2 cellular contexts compared by ENCODE assay signal in genomic region chr3:62798000-62798399, GRCh38.
TF ChIP-seq lines count a peak whose summit lies in the region.

No MANE protein-coding gene starts in this region.

TF ChIP-seq in GM23338, 12 proteins besides CTCF, POLR2A, EP300 and RAD21 (continued from another document):
- TF ChIP-seq ZNF462 (CRISPR knock-in tag; IDR thresholded peaks at IDR 0.05) (no peak), REST (IDR thresholded peaks at IDR 0.05; ENCODE audit: unreplicated experiment) (no peak), EZH2phosphoT487 (IDR thresholded peaks at IDR 0.05; ENCODE audit: unreplicated experiment) (no peak), JUNB (IDR thresholded peaks at IDR 0.05; ENCODE audit: unreplicated experiment) (no peak), STAT1 (IDR thresholded peaks at IDR 0.05; ENCODE audit: unreplicated experiment) (no peak), CREB1 (CRISPR knock-in tag; IDR thresholded peaks at IDR 0.05; ENCODE audit: low read depth) (no peak), ZNF331 (CRISPR knock-in tag; IDR thresholded peaks at IDR 0.05; ENCODE audit: low read depth) (no peak), EZH2 (IDR thresholded peaks at IDR 0.05; ENCODE audit: low read depth, unreplicated experiment) (no peak), POLR2AphosphoS5 (IDR thresholded peaks at IDR 0.05; ENCODE audit: low read depth) (no peak), ETS1 (IDR thresholded peaks at IDR 0.05) (no peak), NANOG (IDR thresholded peaks at IDR 0.05; ENCODE audit: borderline replicate concordance) (no peak)

TF ChIP-seq in H1, 55 proteins besides CTCF, POLR2A, EP300 and RAD21 (continued from another document):
- TF ChIP-seq CHD7 (IDR thresholded peaks at IDR 0.05; ENCODE audit: insufficient replicate concordance, low read length), result no peak
- no peak for TF ChIP-seq HDAC6 (IDR thresholded peaks at IDR 0.05; ENCODE audit: low read depth, low read length)
